8 cellular contexts compared by ENCODE assay signal in genomic region chr1:214602764-214603657, GRCh38. TPM values are rescaled to one million over a fixed set of nuclear protein-coding genes. Genes with fewer than 3 reads are reported as not detected.
DNase-seq lines count a peak whose midpoint lies in the region; ATAC-seq and TF ChIP-seq lines count a peak whose summit lies in the region.

A gene with protein sequence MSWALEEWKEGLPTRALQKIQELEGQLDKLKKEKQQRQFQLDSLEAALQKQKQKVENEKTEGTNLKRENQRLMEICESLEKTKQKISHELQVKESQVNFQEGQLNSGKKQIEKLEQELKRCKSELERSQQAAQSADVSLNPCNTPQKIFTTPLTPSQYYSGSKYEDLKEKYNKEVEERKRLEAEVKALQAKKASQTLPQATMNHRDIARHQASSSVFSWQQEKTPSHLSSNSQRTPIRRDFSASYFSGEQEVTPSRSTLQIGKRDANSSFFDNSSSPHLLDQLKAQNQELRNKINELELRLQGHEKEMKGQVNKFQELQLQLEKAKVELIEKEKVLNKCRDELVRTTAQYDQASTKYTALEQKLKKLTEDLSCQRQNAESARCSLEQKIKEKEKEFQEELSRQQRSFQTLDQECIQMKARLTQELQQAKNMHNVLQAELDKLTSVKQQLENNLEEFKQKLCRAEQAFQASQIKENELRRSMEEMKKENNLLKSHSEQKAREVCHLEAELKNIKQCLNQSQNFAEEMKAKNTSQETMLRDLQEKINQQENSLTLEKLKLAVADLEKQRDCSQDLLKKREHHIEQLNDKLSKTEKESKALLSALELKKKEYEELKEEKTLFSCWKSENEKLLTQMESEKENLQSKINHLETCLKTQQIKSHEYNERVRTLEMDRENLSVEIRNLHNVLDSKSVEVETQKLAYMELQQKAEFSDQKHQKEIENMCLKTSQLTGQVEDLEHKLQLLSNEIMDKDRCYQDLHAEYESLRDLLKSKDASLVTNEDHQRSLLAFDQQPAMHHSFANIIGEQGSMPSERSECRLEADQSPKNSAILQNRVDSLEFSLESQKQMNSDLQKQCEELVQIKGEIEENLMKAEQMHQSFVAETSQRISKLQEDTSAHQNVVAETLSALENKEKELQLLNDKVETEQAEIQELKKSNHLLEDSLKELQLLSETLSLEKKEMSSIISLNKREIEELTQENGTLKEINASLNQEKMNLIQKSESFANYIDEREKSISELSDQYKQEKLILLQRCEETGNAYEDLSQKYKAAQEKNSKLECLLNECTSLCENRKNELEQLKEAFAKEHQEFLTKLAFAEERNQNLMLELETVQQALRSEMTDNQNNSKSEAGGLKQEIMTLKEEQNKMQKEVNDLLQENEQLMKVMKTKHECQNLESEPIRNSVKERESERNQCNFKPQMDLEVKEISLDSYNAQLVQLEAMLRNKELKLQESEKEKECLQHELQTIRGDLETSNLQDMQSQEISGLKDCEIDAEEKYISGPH (N-terminal part only) (plus strand): TSS chr1:214603195. CDS start chr1:214613755, 10,560 bp downstream.

- no peaks in the 10 kb centered on the region for H3K9me3 Mint-ChIP-seq in activated T-helper 1 cell treated with anti-CD3 and anti-CD28 coated beads, Interleukin-12 subunit alpha, Interleukin-12 subunit beta, Interleukin-2, Interleukin-4 antibody, amounts not matched to agents 30 ng/mL and 10 ng/mL and 1 ng/mL, durations not matched to agents 14 hours and 24 hours and 36 hours
- no peaks in the 10 kb centered on the region for H3K9me3 Mint-ChIP-seq in natural killer cell

- peak within 1 kb of the TSS; percentile 93 for H3K4me3 Mint-ChIP-seq in activated T-helper 1 cell treated with anti-CD3 and anti-CD28 coated beads, Interleukin-12 subunit alpha, Interleukin-12 subunit beta, Interleukin-2, Interleukin-4 antibody, amounts not matched to agents 30 ng/mL and 10 ng/mL and 1 ng/mL, durations not matched to agents 14 hours and 24 hours and 36 hours
- peak within 1 kb of the TSS; percentile 89 for H3K4me3 Mint-ChIP-seq in natural killer cell

- peak within 1 kb of the TSS; percentile 94 for H3K27ac Mint-ChIP-seq in activated T-helper 1 cell treated with anti-CD3 and anti-CD28 coated beads, Interleukin-12 subunit alpha, Interleukin-12 subunit beta, Interleukin-2, Interleukin-4 antibody, amounts not matched to agents 30 ng/mL and 10 ng/mL and 1 ng/mL, durations not matched to agents 14 hours and 24 hours and 36 hours
- H3K27ac Mint-ChIP-seq in natural killer cell, result peak within 1 kb of the TSS; percentile 76 to 81

- ATAC-seq in natural killer cell, result peak; percentile 93 to 99 (median 95)

- TF ChIP-seq CTCF in fibroblast of mammary gland (conservative IDR thresholded peaks at IDR 0.05; ENCODE audit: control insufficient read depth, insufficient read depth, low read depth, low read length), result no peak
- peak; percentile 8 for TF ChIP-seq CTCF in natural killer cell (IDR thresholded peaks at IDR 0.05)

- H3K9me3 ChIP-seq in GM23248 (ENCODE audit: low read depth), result no peaks in the 10 kb centered on the region

- peak; percentile 99 for DNase-seq in EH (ENCODE audit: low read depth)
- DNase-seq in GM23248, result peak; percentile 99
- DNase-seq in Kasumi-1 (lab: John Stamatoyannopoulos, UW), result peak; percentile 99 to 100
- DNase-seq in RPMI7951 (ENCODE audit: low read depth), result peak; percentile 99
- peak; percentile 94 for DNase-seq in activated T-helper 1 cell treated with anti-CD3 and anti-CD28 coated beads, Interleukin-12 subunit alpha, Interleukin-12 subunit beta, Interleukin-2, Interleukin-4 antibody, amounts not matched to agents 30 ng/mL and 10 ng/mL and 1 ng/mL, durations not matched to agents 14 hours and 24 hours and 36 hours (ENCODE audit: low spot score)
- peak; percentile 99 for DNase-seq in fibroblast of mammary gland (ENCODE audit: low read depth)
- peak; percentile 92 for DNase-seq in natural killer cell
- DNase-seq in stimulated activated naive CD4-positive, alpha-beta T cell treated with Interleukin-2 at 50 U/mL for 16 hours (lab: John Stamatoyannopoulos, UW), result peak; percentile 92

- peaks cover 9% of the 10 kb centered on the region; the same call in 1 of the 2 replicates for H3K4me1 ChIP-seq in GM23248 (ENCODE audit: insufficient read depth)

- no peaks in the 10 kb centered on the region for H3K36me3 Mint-ChIP-seq in activated T-helper 1 cell treated with anti-CD3 and anti-CD28 coated beads, Interleukin-12 subunit alpha, Interleukin-12 subunit beta, Interleukin-2, Interleukin-4 antibody, amounts not matched to agents 30 ng/mL and 10 ng/mL and 1 ng/mL, durations not matched to agents 14 hours and 24 hours and 36 hours (ENCODE audit: low read depth)
- H3K36me3 Mint-ChIP-seq in natural killer cell, result no peaks in the 10 kb centered on the region

- H4K20me1 ChIP-seq in GM23248 (ENCODE audit: insufficient read depth), result no peaks in the 10 kb centered on the region

- no peaks in the 10 kb centered on the region for H3K27me3 Mint-ChIP-seq in activated T-helper 1 cell treated with anti-CD3 and anti-CD28 coated beads, Interleukin-12 subunit alpha, Interleukin-12 subunit beta, Interleukin-2, Interleukin-4 antibody, amounts not matched to agents 30 ng/mL and 10 ng/mL and 1 ng/mL, durations not matched to agents 14 hours and 24 hours and 36 hours (ENCODE audit: insufficient read depth)
- peaks cover 0 to 7% of the 10 kb centered on the region in 2 donors for H3K27me3 Mint-ChIP-seq in natural killer cell (ENCODE audit: low read depth in 2 of 2)

- in situ Hi-C loops in GM23248 (cut with MboI), result no loop called here

- intact Hi-C loops in activated T-helper 1 cell treated with anti-CD3 and anti-CD28 coated beads, Interleukin-12 subunit alpha, Interleukin-12 subunit beta, Interleukin-2, Interleukin-4 antibody, amounts not matched to agents 30 ng/mL and 10 ng/mL and 1 ng/mL, durations not matched to agents 14 hours and 24 hours and 36 hours (cut with micrococcal nuclease), result loop anchor here (1.0 to 5.0 kb wide), 7 partner anchors 14 to 391 kb away; partner anchors contain the start of gene SMYD2
- intact Hi-C loops in natural killer cell (cut with micrococcal nuclease), result no loop called here

- H3K4me3 ChIP-seq in GM23248 (peak within 1 kb of the TSS; percentile 80), fibroblast of mammary gland (ENCODE audit: control insufficient read depth, low read depth, low read length) (peak within 1 kb of the TSS; percentile 94)

- peaks cover 3% of the 10 kb centered on the region; the same call in 1 of the 2 replicates for H3F3A ChIP-seq in GM23248 (ENCODE audit: insufficient read depth)

- no peaks in the 10 kb centered on the region for H3K36me3 ChIP-seq in GM23248 (ENCODE audit: low read depth)

- H3K4me2 ChIP-seq in GM23248 (ENCODE audit: unreplicated experiment), result peak within 1 kb of the TSS; percentile 73

- H3K27me3 ChIP-seq in GM23248 (replicated peaks; ENCODE audit: insufficient read depth), result no peaks in the 10 kb centered on the region

- peak within 1 kb of the TSS; percentile 75 for H3K9ac ChIP-seq in GM23248

- peaks cover 17% of the 10 kb centered on the region for H3K4me1 Mint-ChIP-seq in activated T-helper 1 cell treated with anti-CD3 and anti-CD28 coated beads, Interleukin-12 subunit alpha, Interleukin-12 subunit beta, Interleukin-2, Interleukin-4 antibody, amounts not matched to agents 30 ng/mL and 10 ng/mL and 1 ng/mL, durations not matched to agents 14 hours and 24 hours and 36 hours (ENCODE audit: low read depth)
- peaks cover 15 to 21% of the 10 kb centered on the region in 2 donors for H3K4me1 Mint-ChIP-seq in natural killer cell

- peaks cover 36% of the 10 kb centered on the region for H3K79me2 ChIP-seq in GM23248 (ENCODE audit: insufficient read depth)

- WGBS in GM23248 (ENCODE audit: low coverage in 1 of 2, low lambda C conversion rate in 2 of 2, missing lambda C conversion rate in 2 of 2), 2 experiments, result 1 to 2% methylated on average over 49 to 54 of the region's 65 CpGs

- no peaks in the 10 kb centered on the region for H3K9me2 ChIP-seq in GM23248 (ENCODE audit: insufficient read depth)

- H3K27ac ChIP-seq in GM23248, result peak within 1 kb of the TSS; percentile 63

- H2AFZ ChIP-seq in GM23248, result peak within 1 kb of the TSS; percentile 86

RNA-seq across cellular contexts. Expression of the gene that starts here (rescaled TPM):
- 15.2 and 25.9 TPM in 2 replicates for total RNA-seq in GM23248 (2014; rRNA removed; shearing (Covaris generic))
- 24.2 and 29.1 TPM in 2 replicates for polyA plus RNA-seq in GM23248 (2016; fragmentation: Nextera tagmentation; extraction: Ambion mirVana)
- total RNA-seq in RPMI7951 (2014; rRNA removed; shearing (Covaris generic)), result 123 and 129 TPM in 2 replicates
- 51.7 and 52.3 TPM in 2 replicates for total RNA-seq in activated T-helper 1 cell treated with anti-CD3 and anti-CD28 coated beads, Interleukin-12 subunit alpha, Interleukin-12 subunit beta, Interleukin-2, Interleukin-4 antibody, amounts not matched to agents 30 ng/mL and 10 ng/mL and 1 ng/mL, durations not matched to agents 14 hours and 24 hours and 36 hours
- 1 to 10 TPM; 3.8 to 6.6 (median 4.0) TPM for total RNA-seq in natural killer cell

Comparison
In these comparisons a context has a peak if more than half of its experiments do, and no peak if none do; other contexts are left out.
1. Peak in every context shown above with its lines: DNase-seq, ATAC-seq, H3K4me3 ChIP-seq and H3K27ac ChIP-seq.